18 cellular contexts compared by ENCODE assay signal in genomic region chr10:24215603-24216002, GRCh38. TPM values are rescaled to one million over a fixed set of nuclear protein-coding genes. Genes with fewer than 3 reads are reported as not detected.
DNase-seq lines count a peak whose midpoint lies in the region; ATAC-seq, FAIRE-seq and TF ChIP-seq lines count a peak whose summit lies in the region.
"Had no signal": no experiment of that assay in that cellular context is flagged by ENCODE, and none has a peak within 500 bp of the region (broad histone marks: within the 10 kb centered on the region; RNA-seq: fewer than 3 reads in every experiment).

No MANE protein-coding gene starts in this region.

- H3K79me2 ChIP-seq in GM23338 (replicated peaks; ENCODE audit: insufficient read depth), result peaks cover 7% of the 10 kb centered on the region; the same call in 1 of the 2 replicates

- H4K20me1 ChIP-seq in GM23338 (replicated peaks; ENCODE audit: insufficient read depth), result no peaks in the 10 kb centered on the region

- no peaks in the 10 kb centered on the region for H3F3A ChIP-seq in GM23338 (replicated peaks; ENCODE audit: low read depth)

- no peak overlapping the region for H3K4me3 Mint-ChIP-seq in GM23338
- H3K4me3 Mint-ChIP-seq in activated CD4-positive, alpha-beta T cell treated with anti-CD3 and anti-CD28 coated beads, Interleukin-2, amount 10 ng/mL, durations not matched to agents 24 days and 14 days, result no peak overlapping the region
- H3K4me3 Mint-ChIP-seq: activated CD4-positive, alpha-beta memory T cell treated with anti-CD3 and anti-CD28 coated beads for 36 hours; activated naive CD8-positive, alpha-beta T cell treated with anti-CD3 and anti-CD28 coated beads, Interleukin-2, amount 10 ng/mL, durations not matched to agents 7 days and 5 days; naive B cell had no signal

- peaks cover 47% of the 10 kb centered on the region for H3K4me1 Mint-ChIP-seq in GM23338
- H3K4me1 Mint-ChIP-seq in activated CD4-positive, alpha-beta T cell treated with anti-CD3 and anti-CD28 coated beads, Interleukin-2, amount 10 ng/mL, durations not matched to agents 24 days and 14 days, result peaks cover under 1% of the 10 kb centered on the region
- H3K4me1 Mint-ChIP-seq: activated naive CD8-positive, alpha-beta T cell treated with anti-CD3 and anti-CD28 coated beads, Interleukin-2, amount 10 ng/mL, durations not matched to agents 7 days and 5 days; naive B cell had no signal

- no peak overlapping the region for H2AFZ ChIP-seq in GM23338

- H3K9ac ChIP-seq in kidney (ENCODE audit: low read length in 2 of 2), result no peak overlapping the region

- no peaks in the 10 kb centered on the region for H3K36me3 ChIP-seq in GM23338 (ENCODE audit: insufficient read depth)
- H3K36me3 ChIP-seq in ascending aorta, result peaks cover 0 to 6% of the 10 kb centered on the region in 2 donors
- peaks cover 6 to 8% of the 10 kb centered on the region in 2 donors for H3K36me3 ChIP-seq in kidney (ENCODE audit: control insufficient read depth in 1 of 2, insufficient read depth in 2 of 2, low read length in 2 of 2)
- peaks cover 0 to 9% of the 10 kb centered on the region in 2 donors for H3K36me3 ChIP-seq in gastrocnemius medialis
- no peaks in the 10 kb centered on the region for H3K36me3 ChIP-seq in brain microvascular endothelial cell (replicated peaks)
- H3K36me3 ChIP-seq: SJSA1 had no signal

- no peak overlapping the region for H3K4me3 ChIP-seq in GM23338
- no peak overlapping the region for H3K4me3 ChIP-seq in ascending aorta
- no peak overlapping the region for H3K4me3 ChIP-seq in kidney (ENCODE audit: low read length in 2 of 2)
- peak overlapping the region; percentile 6 to 39 (median 26) for H3K4me3 ChIP-seq in gastrocnemius medialis
- no peak overlapping the region for H3K4me3 ChIP-seq in brain microvascular endothelial cell (ENCODE audit: low read depth, low read length)
- H3K4me3 ChIP-seq: SJSA1 had no signal

- DNase-seq in GM23338 (ENCODE audit: low spot score) (no peak), ascending aorta (ENCODE audit: low spot score in 2 of 2) (no peak), kidney (no peak), gastrocnemius medialis (peak in 1 of 2 donors; percentile 40), NCI-H1694 treated with DMSO at 0.1 percent for 48 hours (lab: John Stamatoyannopoulos, UW) (no peak), brain microvascular endothelial cell (no peak)
- DNase-seq in activated CD4-positive, alpha-beta T cell treated with anti-CD3 and anti-CD28 coated beads, Interleukin-2, amount 10 ng/mL, durations not matched to agents 24 days and 14 days, result no peak
- DNase-seq: activated CD4-positive, alpha-beta memory T cell treated with anti-CD3 and anti-CD28 coated beads for 36 hours; activated naive CD8-positive, alpha-beta T cell treated with anti-CD3 and anti-CD28 coated beads, Interleukin-2, amount 10 ng/mL, durations not matched to agents 7 days and 5 days; activated T-cell treated with anti-CD3 and anti-CD28 coated beads, Interleukin-2, amount 50 U/mL, for 48 hours; AML-193; naive B cell; stimulated activated CD4-positive, alpha-beta T cell treated with anti-CD3 and anti-CD28 coated beads, Interleukin-4, amount 100 ng/mL, for 4 hours had no signal

- H3K27me3 ChIP-seq in GM23338 (ENCODE audit: insufficient read depth) (no peaks in the 10 kb centered on the region), ascending aorta (no peaks in the 10 kb centered on the region), gastrocnemius medialis (no peaks in the 10 kb centered on the region), brain microvascular endothelial cell (replicated peaks) (no peaks in the 10 kb centered on the region)
- H3K27me3 ChIP-seq: SJSA1 had no signal

- H3K27ac ChIP-seq in GM23338 (ENCODE audit: low read depth) (no peak overlapping the region), ascending aorta (peak overlapping the region; percentile 36 to 60), kidney (ENCODE audit: low read depth in 2 of 2, low read length in 2 of 2) (peak overlapping the region; percentile 12 to 70), gastrocnemius medialis (peak overlapping the region; percentile 92 to 96 (median 94)), brain microvascular endothelial cell (no peak overlapping the region)
- H3K27ac ChIP-seq: SJSA1 had no signal

- no peaks in the 10 kb centered on the region; the same call in 1 of the 2 replicates for H3K9me2 ChIP-seq in GM23338 (ENCODE audit: insufficient read depth)

- FAIRE-seq in kidney (lab: Jason Lieb, UNC), result no peak
- FAIRE-seq: D721Med, islet of Langerhans, urothelium cell line had no signal

- TF ChIP-seq POLR2A in gastrocnemius medialis (IDR thresholded peaks at IDR 0.05), result peak in 1 of 2 donors; percentile 22

- peak overlapping the region; percentile 42; the same call in 1 of the 2 replicates for H3K4me2 ChIP-seq in GM23338

- H3K27ac Mint-ChIP-seq in GM23338, result no peak overlapping the region
- no peak overlapping the region for H3K27ac Mint-ChIP-seq in activated CD4-positive, alpha-beta T cell treated with anti-CD3 and anti-CD28 coated beads, Interleukin-2, amount 10 ng/mL, durations not matched to agents 24 days and 14 days
- H3K27ac Mint-ChIP-seq: activated CD4-positive, alpha-beta memory T cell treated with anti-CD3 and anti-CD28 coated beads for 36 hours; activated naive CD8-positive, alpha-beta T cell treated with anti-CD3 and anti-CD28 coated beads, Interleukin-2, amount 10 ng/mL, durations not matched to agents 7 days and 5 days; naive B cell had no signal

- H3K36me3 Mint-ChIP-seq in GM23338 (ENCODE audit: low read depth), result peaks cover 17% of the 10 kb centered on the region
- H3K36me3 Mint-ChIP-seq in activated CD4-positive, alpha-beta T cell treated with anti-CD3 and anti-CD28 coated beads, Interleukin-2, amount 10 ng/mL, durations not matched to agents 24 days and 14 days (ENCODE audit: low read depth), result no peaks in the 10 kb centered on the region
- H3K36me3 Mint-ChIP-seq: activated CD4-positive, alpha-beta memory T cell treated with anti-CD3 and anti-CD28 coated beads for 36 hours; activated naive CD8-positive, alpha-beta T cell treated with anti-CD3 and anti-CD28 coated beads, Interleukin-2, amount 10 ng/mL, durations not matched to agents 7 days and 5 days had no signal

- H3K9me3 Mint-ChIP-seq in GM23338, result peaks cover 3% of the 10 kb centered on the region; the same call in 1 of the 3 replicates
- H3K9me3 Mint-ChIP-seq in activated CD4-positive, alpha-beta T cell treated with anti-CD3 and anti-CD28 coated beads, Interleukin-2, amount 10 ng/mL, durations not matched to agents 24 days and 14 days, result peaks cover 4% of the 10 kb centered on the region
- H3K9me3 Mint-ChIP-seq: activated CD4-positive, alpha-beta memory T cell treated with anti-CD3 and anti-CD28 coated beads for 36 hours had no signal

- intact Hi-C loops in ascending aorta (cut with DNase I), result no loop called here
- intact Hi-C loops in kidney (cut with DNase I), result loop anchor here (10.0 kb wide), 1 partner anchor 149 kb away; no protein-coding TSS in a partner anchor
- intact Hi-C loops in gastrocnemius medialis (cut with DNase I; ENCODE audit: low total_unique reads), result loop anchor here (2.0 kb wide), 1 partner anchor 43 kb away; no protein-coding TSS in a partner anchor
- intact Hi-C loops in activated CD4-positive, alpha-beta T cell treated with anti-CD3 and anti-CD28 coated beads, Interleukin-2, amount 10 ng/mL, durations not matched to agents 24 days and 14 days (cut with micrococcal nuclease), result no loop called here

- H3K9me3 ChIP-seq in ascending aorta (no peaks in the 10 kb centered on the region), kidney (ENCODE audit: control insufficient read depth in 1 of 2, low read length in 2 of 2) (no peaks in the 10 kb centered on the region), gastrocnemius medialis (no peaks in the 10 kb centered on the region)
- H3K9me3 ChIP-seq: SJSA1 had no signal

- peaks cover under 1% of the 10 kb centered on the region for H3K27me3 Mint-ChIP-seq in GM23338 (ENCODE audit: insufficient read depth, low read depth, poor library complexity)
- peaks cover 11% of the 10 kb centered on the region for H3K27me3 Mint-ChIP-seq in activated CD4-positive, alpha-beta T cell treated with anti-CD3 and anti-CD28 coated beads, Interleukin-2, amount 10 ng/mL, durations not matched to agents 24 days and 14 days
- H3K27me3 Mint-ChIP-seq: activated naive CD8-positive, alpha-beta T cell treated with anti-CD3 and anti-CD28 coated beads, Interleukin-2, amount 10 ng/mL, durations not matched to agents 7 days and 5 days had no signal

- TF ChIP-seq CTCF in GM23338 (conservative IDR thresholded peaks at IDR 0.05; ENCODE audit: low read depth in 2 of 2), result no peak
- TF ChIP-seq CTCF in ascending aorta (IDR thresholded peaks at IDR 0.05), result no peak
- TF ChIP-seq CTCF in kidney (IDR thresholded peaks at IDR 0.05; ENCODE audit: borderline replicate concordance, extremely low read depth, insufficient read depth), result no peak
- TF ChIP-seq CTCF in gastrocnemius medialis (IDR thresholded peaks at IDR 0.05 in 4 of 5, conservative IDR thresholded peaks at IDR 0.05 in 1 of 5), result no peak
- TF ChIP-seq CTCF in brain microvascular endothelial cell (IDR thresholded peaks at IDR 0.05; ENCODE audit: low read depth, low read length, missing control alignments), result no peak

- H3K4me1 ChIP-seq in GM23338 (ENCODE audit: insufficient read depth) (peaks cover 33% of the 10 kb centered on the region), ascending aorta (peaks cover 0 to 7% of the 10 kb centered on the region in 2 donors), kidney (ENCODE audit: control insufficient read depth in 1 of 2, insufficient read depth in 1 of 2, low read depth in 1 of 2, low read length in 2 of 2) (peaks cover 15 to 16% of the 10 kb centered on the region in 2 donors), gastrocnemius medialis (peaks cover 64 to 69% of the 10 kb centered on the region in 2 donors)

- ATAC-seq in GM23338 (no peak), gastrocnemius medialis (peak; percentile 22 to 33), HG03097 (IDR thresholded peaks at IDR 0.05; ENCODE audit: low FRiP score, unreplicated experiment) (no peak)

- in situ Hi-C loops in gastrocnemius medialis (cut with MboI; ENCODE audit: low sequenced_read_pairs in 4 of 4), result loop anchor here in 3 of 4 donors (25.0 kb wide), 2 partner anchors 147 to 297 kb away; no protein-coding TSS in a partner anchor
- in situ Hi-C loops in brain microvascular endothelial cell (cut with HindIII; ENCODE audit: low pct_ligation_motif_present, low sequenced_read_pairs), result no loop called here

TF ChIP-seq in GM23338, 12 proteins besides CTCF, POLR2A, EP300 and RAD21:
- TF ChIP-seq CREB1 (CRISPR knock-in tag; IDR thresholded peaks at IDR 0.05; ENCODE audit: low read depth), result no peak
- no peak for TF ChIP-seq EZH2phosphoT487 (IDR thresholded peaks at IDR 0.05; ENCODE audit: unreplicated experiment)
- TF ChIP-seq EZH2 (IDR thresholded peaks at IDR 0.05; ENCODE audit: low read depth, unreplicated experiment), result no peak
TF ChIP-seq in GM23338: peak in this region for 0.

RNA-seq across cellular contexts. Expression of gene KIAA1217, which starts 6.7 kb away (rescaled TPM):
- 9.1 and 17.7 TPM in 2 replicates for total RNA-seq in GM23338 (2014; rRNA removed; shearing (Covaris generic))
- polyA plus RNA-seq in GM23338 (2016; fragmentation: Nextera tagmentation; extraction: Ambion mirVana) (6.0 and 6.4 TPM in 2 replicates), kidney (ENCODE audit: insufficient read depth, low read depth, low replicate concordance) (10.4 TPM)
- total RNA-seq in ascending aorta (13.0 TPM), kidney (63.8 TPM), gastrocnemius medialis (100 to 1,000 TPM; 152 to 266 (median 155) TPM)
- total RNA-seq in activated CD4-positive, alpha-beta T cell treated with anti-CD3 and anti-CD28 coated beads, Interleukin-2, amount 10 ng/mL, durations not matched to agents 24 days and 14 days, result 1.7 and 2.0 TPM in 2 replicates

Comparison
In these comparisons a context has a peak if more than half of its experiments do, and no peak if none do; other contexts are left out.
1. ATAC-seq: peak in gastrocnemius medialis (2 of 2); none in GM23338 (single experiment) and HG03097 (single experiment).
2. H3K27ac ChIP-seq: peak in ascending aorta (2 of 2), kidney (2 of 2) and gastrocnemius medialis (4 of 4); none in GM23338 (single experiment) and brain microvascular endothelial cell (single experiment).
3. H3K4me3 ChIP-seq: peak in gastrocnemius medialis (4 of 4); none in GM23338 (single experiment), ascending aorta (0 of 2), kidney (0 of 2) and brain microvascular endothelial cell (single experiment).
4. intact Hi-C loops: an anchor here in kidney (10.0 kb wide) and gastrocnemius medialis (2.0 kb wide); none called in ascending aorta and activated CD4-positive, alpha-beta T cell treated with anti-CD3 and anti-CD28 coated beads, Interleukin-2, amount 10 ng/mL, durations not matched to agents 24 days and 14 days.